ENCODE assay signal across 11 cellular contexts in the genomic region with DNA sequence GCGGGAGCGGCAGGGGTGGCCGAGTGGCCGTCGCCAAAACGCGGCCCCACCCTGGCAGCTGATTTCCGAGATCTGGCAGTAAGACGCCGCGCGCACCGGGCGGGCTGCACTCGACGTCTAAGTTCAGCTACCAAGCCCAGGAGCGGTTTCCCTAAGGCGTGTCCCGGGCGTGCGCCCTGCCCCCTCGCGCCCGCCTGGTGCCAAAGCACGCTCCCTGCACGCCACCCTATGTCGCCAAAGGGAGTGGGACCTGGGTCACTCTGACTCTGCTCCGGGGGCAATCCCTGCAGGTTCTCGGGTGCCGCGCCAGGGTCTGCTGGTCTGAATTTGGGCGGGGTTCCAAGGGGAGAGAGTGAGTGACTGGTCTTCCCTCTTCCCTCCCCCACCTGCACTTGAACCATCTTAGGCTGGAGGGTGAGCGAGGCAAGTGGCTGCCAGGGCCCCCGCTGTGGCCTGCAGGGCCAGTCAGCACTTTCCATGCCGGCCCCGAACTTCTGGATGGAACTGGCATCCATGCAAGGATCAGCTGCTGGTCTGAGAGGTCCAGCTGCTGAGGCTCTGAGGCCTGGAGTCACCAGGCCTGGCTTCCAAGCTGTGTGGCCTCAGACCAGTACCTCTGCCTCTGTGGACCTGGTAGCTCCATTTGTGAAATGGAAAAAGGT. TPM values are rescaled to one million over a fixed set of nuclear protein-coding genes. Genes with fewer than 3 reads are reported as not detected.
DNase-seq lines count a peak whose midpoint lies in the region; ATAC-seq and TF ChIP-seq lines count a peak whose summit lies in the region.
"Had no signal": no experiment of that assay in that cellular context is flagged by ENCODE, and none has a peak within 500 bp of the region (broad histone marks: within the 10 kb centered on the region; RNA-seq: fewer than 3 reads in every experiment).

Gene LRRC38 (minus strand): TSS at position 119 of the 662 bp plus-strand sequence. CDS start 410 bp downstream, outside the sequence.

- H3K9me3 ChIP-seq in esophagus squamous epithelium (peaks cover 0 to 4% (median 0%) of the 10 kb centered on the region in 3 donors), neuronal stem cell (replicated peaks in 1 of 2; ENCODE audit: control insufficient read depth in 2 of 2, insufficient read depth in 1 of 2, low read depth in 1 of 2, low read length in 2 of 2) (no peaks in the 10 kb centered on the region)

- H3K23ac ChIP-seq in neuronal stem cell (ENCODE audit: low read depth, low read length, poor library complexity): peak within 1 kb of the TSS; percentile 85

- peak within 1 kb of the TSS; percentile 69 for H3K4me2 ChIP-seq in neuronal stem cell (ENCODE audit: insufficient read depth, low read length, poor library complexity, severe bottlenecking)

- intact Hi-C loops in esophagus squamous epithelium (cut with DNase I): no loop called here

- peaks cover 5 to 100% (median 7%) of the 10 kb centered on the region in 4 donors for H3K27me3 ChIP-seq in esophagus squamous epithelium
- H3K27me3 ChIP-seq in neuronal stem cell (ENCODE audit: control insufficient read depth in 3 of 3, insufficient read depth in 3 of 3, low read depth in 1 of 3, low read length in 3 of 3): peaks cover 9 to 88% (median 71%) of the 10 kb centered on the region in 3 experiments

- TF ChIP-seq CTCF in GM12875 (IDR thresholded peaks at IDR 0.05; ENCODE audit: borderline replicate concordance, insufficient read depth, low read depth, low read length) (0 out of 2 replicates have a peak, but pooled peaks have one; percentile 9), esophagus squamous epithelium (IDR thresholded peaks at IDR 0.05) (no peak)

- H3K27ac ChIP-seq in esophagus squamous epithelium (no peak within 1 kb of the TSS), neuronal stem cell (replicated peaks; ENCODE audit: low read length) (no peak within 1 kb of the TSS)
- H3K27ac ChIP-seq: GM23248 had no signal

- H2BK120ac ChIP-seq in neuronal stem cell (ENCODE audit: low read depth, low read length): no peak within 1 kb of the TSS

- H3K14ac ChIP-seq in neuronal stem cell (ENCODE audit: low read length): peak within 1 kb of the TSS; percentile 59

- no peak within 1 kb of the TSS for H2BK15ac ChIP-seq in neuronal stem cell (ENCODE audit: low read length)

- DNase-seq in LoVo (ENCODE audit: low spot score): peak; percentile 32
- no peak for DNase-seq in esophagus squamous epithelium (lab: John Stamatoyannopoulos, UW)
- no peak for DNase-seq in neuronal stem cell (ENCODE audit: low spot score)
- no peak for DNase-seq in nucleus accumbens (lab: John Stamatoyannopoulos, UW)
- no peak for DNase-seq in effector CD8-positive, alpha-beta T cell (lab: John Stamatoyannopoulos, UW)
- DNase-seq: activated CD8-positive, alpha-beta memory T cell treated with anti-CD3 and anti-CD28 coated beads, Interleukin-2, amount 10 ng/mL, durations not matched to agents 7 days and 5 days; DMS53; GM23248; NCI-H187 treated with DMSO at 0.1 percent for 48 hours had no signal

- H3K79me1 ChIP-seq in neuronal stem cell (ENCODE audit: low read depth, low read length): no peaks in the 10 kb centered on the region

- peak within 1 kb of the TSS; percentile 22 for H2AFZ ChIP-seq in neuronal stem cell (ENCODE audit: low read length)
- H2AFZ ChIP-seq: GM23248 had no signal

- peak within 1 kb of the TSS; percentile 45 for H3K9ac ChIP-seq in neuronal stem cell (ENCODE audit: low read depth, low read length, poor library complexity)
- H3K9ac ChIP-seq: GM23248 had no signal

- peak within 1 kb of the TSS; percentile 29 for H3K18ac ChIP-seq in neuronal stem cell (ENCODE audit: low read length)

- ATAC-seq in HG02763 (IDR thresholded peaks at IDR 0.05; ENCODE audit: unreplicated experiment): no peak
- ATAC-seq: activated CD8-positive, alpha-beta memory T cell treated with anti-CD3 and anti-CD28 coated beads, Interleukin-2, amount 10 ng/mL, durations not matched to agents 7 days and 5 days had no signal

- H4K8ac ChIP-seq in neuronal stem cell (ENCODE audit: low read depth, low read length): no peak within 1 kb of the TSS

- WGBS in esophagus squamous epithelium, 2 donors: 6 to 7% methylated on average over 11 to 25 of the region's 36 CpGs
- WGBS in neuronal stem cell (ENCODE audit: extremely low coverage in 2 of 2, insufficient read length in 2 of 2, insufficient replicate concordance in 1 of 2), 2 donors: no CpG with 5 or more reads among the region's 36 CpGs

- H2BK12ac ChIP-seq in neuronal stem cell (ENCODE audit: low read length): no peak within 1 kb of the TSS

- no peak within 1 kb of the TSS for H3K4ac ChIP-seq in neuronal stem cell (ENCODE audit: low read length)

- H4K91ac ChIP-seq in neuronal stem cell (ENCODE audit: low read depth, low read length, poor library complexity): no peak within 1 kb of the TSS

- H3K36me3 ChIP-seq in esophagus squamous epithelium (no peaks in the 10 kb centered on the region), neuronal stem cell (replicated peaks in 1 of 2; ENCODE audit: control insufficient read depth in 2 of 2, insufficient read depth in 2 of 2, low read length in 2 of 2) (no peaks in the 10 kb centered on the region)

- H3K4me3 ChIP-seq in GM12875 (ENCODE audit: low read depth, low read length) (no peak within 1 kb of the TSS), esophagus squamous epithelium (peak within 1 kb of the TSS; percentile 1 to 45 (median 17)), neuronal stem cell (ENCODE audit: low read length in 2 of 2) (peak within 1 kb of the TSS in 1 of 2 donors; percentile 67)
- H3K4me3 ChIP-seq: GM23248 had no signal

- H3K4me1 ChIP-seq in esophagus squamous epithelium (peaks cover 0 to 18% (median 10%) of the 10 kb centered on the region in 3 donors), neuronal stem cell (ENCODE audit: control insufficient read depth in 2 of 2, insufficient read depth in 1 of 2, low read depth in 1 of 2, low read length in 2 of 2) (peaks cover 0 to 3% of the 10 kb centered on the region in 2 donors)

- no peak within 1 kb of the TSS for H2BK5ac ChIP-seq in neuronal stem cell (ENCODE audit: low read length)

- H2AK5ac ChIP-seq in neuronal stem cell (ENCODE audit: low read depth, low read length): no peak within 1 kb of the TSS

- TF ChIP-seq POLR2A in esophagus squamous epithelium (IDR thresholded peaks at IDR 0.05): no peak

RNA-seq across cellular contexts. Expression of gene LRRC38, which starts in this region (rescaled TPM):
- total RNA-seq in esophagus squamous epithelium: under 1 TPM in 1 of 4 donors, not detected in 3; 0.19 TPM
- polyA plus RNA-seq in neuronal stem cell (2013, experiment 1 of 2): not detected
- not detected for polyA plus RNA-seq in neuronal stem cell (2013, experiment 2 of 2)
- total RNA-seq: activated CD8-positive, alpha-beta memory T cell treated with anti-CD3 and anti-CD28 coated beads, Interleukin-2, amount 10 ng/mL, durations not matched to agents 7 days and 5 days; GM23248 had no signal
- polyA plus RNA-seq: GM23248 had no signal
